8 cellular contexts compared by ENCODE assay signal in genomic region chr17:81635973-81636504, GRCh38. TPM values are rescaled to one million over a fixed set of nuclear protein-coding genes. Genes with fewer than 3 reads are reported as not detected.
DNase-seq lines count a peak whose midpoint lies in the region; ATAC-seq, FAIRE-seq and TF ChIP-seq lines count a peak whose summit lies in the region.

No MANE protein-coding gene starts in this region.

- H4K8ac ChIP-seq in IMR-90 (ENCODE audit: low read depth in 2 of 2, low read length in 2 of 2) (peak overlapping the region in 1 of 2 experiments; percentile 63; a peak in 1 of 4 replicates), mesenchymal stem cell (ENCODE audit: low read length) (no peak overlapping the region)

- peak; percentile 16; the same call in 1 of the 2 replicates for TF ChIP-seq RAD21 in IMR-90 (IDR thresholded peaks at IDR 0.05; ENCODE audit: low read length)

- intact Hi-C loops in IMR-90 (cut with micrococcal nuclease) = no loop called here

- H2BK5ac ChIP-seq in IMR-90 (ENCODE audit: low read depth, low read length, poor library complexity, severe bottlenecking) (peak overlapping the region; percentile 45), mesenchymal stem cell (ENCODE audit: low read depth, low read length, poor library complexity, severe bottlenecking) (no peak overlapping the region)

- TF ChIP-seq POLR2A in IMR-90 (IDR thresholded peaks at IDR 0.05; ENCODE audit: low read depth, low read length) = no peak

- H3K9ac ChIP-seq in IMR-90 (ENCODE audit: low read depth, low read length) (peak overlapping the region; percentile 75), mesenchymal stem cell (ENCODE audit: low read length) (peak overlapping the region; percentile 99)

- peak overlapping the region; percentile 97 for H3K23ac ChIP-seq in IMR-90 (ENCODE audit: low read depth, low read length)
- no peak overlapping the region for H3K23ac ChIP-seq in mesenchymal stem cell (ENCODE audit: low read length in 2 of 2)

- peaks cover 4% of the 10 kb centered on the region for H3K27me3 Mint-ChIP-seq in brain

- H3K4me2 ChIP-seq in IMR-90 (ENCODE audit: low read depth, low read length) (peak overlapping the region; percentile 88), mesenchymal stem cell (ENCODE audit: low read length, poor library complexity, severe bottlenecking) (peak overlapping the region; percentile 82)

- H3K27me3 ChIP-seq in IMR-90 (ENCODE audit: control insufficient read depth, insufficient read depth, low read length) (no peaks in the 10 kb centered on the region), mesenchymal stem cell (ENCODE audit: control insufficient read depth in 1 of 2, insufficient read depth in 1 of 2, low read length in 2 of 2) (no peaks in the 10 kb centered on the region)

- FAIRE-seq in urothelium cell line (lab: Jason Lieb, UNC) = no peak

- peaks cover 10% of the 10 kb centered on the region for H3K9me1 ChIP-seq in IMR-90 (ENCODE audit: insufficient read depth, low read length)

- H3K4me3 ChIP-seq in GM12864 (ENCODE audit: low read depth, low read length) = peak overlapping the region; percentile 89
- H3K4me3 ChIP-seq in IMR-90 (ENCODE audit: insufficient read depth, low read depth, low read length) = peak overlapping the region; percentile 57
- H3K4me3 ChIP-seq in mesenchymal stem cell (ENCODE audit: insufficient read depth in 1 of 2, low read depth in 1 of 2, low read length in 2 of 2) = peak overlapping the region; percentile 75 to 89

- 0 out of 2 replicates have a peak overlapping the region, but pooled peaks have one; percentile 32 for H2BK20ac ChIP-seq in IMR-90 (ENCODE audit: low read depth, low read length)

- peak; percentile 58 for ATAC-seq in IMR-90 (ENCODE audit: low read depth)

- H3K27ac ChIP-seq in IMR-90 (ENCODE audit: insufficient read depth, low read length) (peak overlapping the region; percentile 65), mesenchymal stem cell (ENCODE audit: low read length, poor library complexity, severe bottlenecking) (peak overlapping the region; percentile 92)

- peaks cover 26% of the 10 kb centered on the region for H3K4me1 Mint-ChIP-seq in brain

- no TSS peak for BruUV-seq in IMR-90 (replicated peaks; lab: Mats Ljungman, UMichigan)

- peaks cover 49% of the 10 kb centered on the region for H4K20me1 ChIP-seq in IMR-90 (ENCODE audit: insufficient read depth, low read length)

- POLR2A ChIA-PET in IMR-90 (lab: Charles Lee; ENCODE audit: unreplicated experiment) = interaction anchor here (0.6 kb wide), 1 partner anchor 15 kb away, joined by 3 read pairs; no protein-coding TSS in a partner anchor

- peaks cover 6% of the 10 kb centered on the region for H3K4me1 ChIP-seq in IMR-90 (ENCODE audit: control insufficient read depth, insufficient read depth, low read length)
- H3K4me1 ChIP-seq in mesenchymal stem cell (ENCODE audit: control insufficient read depth, insufficient read depth, low read depth, low read length) = peaks cover 12% of the 10 kb centered on the region

- H3K4me3 Mint-ChIP-seq in brain = peak overlapping the region; percentile 93 to 98 (median 96)

- H4K5ac ChIP-seq in IMR-90 (ENCODE audit: low read depth, low read length) = no peak overlapping the region

- peak overlapping the region; percentile 18; the same call in 1 of the 2 replicates for H4K91ac ChIP-seq in IMR-90 (ENCODE audit: insufficient read depth, low read depth, low read length)
- peak overlapping the region; percentile 1 for H4K91ac ChIP-seq in mesenchymal stem cell (ENCODE audit: low read length)

- H2BK12ac ChIP-seq in mesenchymal stem cell (ENCODE audit: low read length in 2 of 2) = no peak overlapping the region

- H2AFZ ChIP-seq in IMR-90 (replicated peaks; ENCODE audit: low read length, poor library complexity) (peak overlapping the region; percentile 82), mesenchymal stem cell (ENCODE audit: low read depth, low read length) (no peak overlapping the region)

- H2AK9ac ChIP-seq in IMR-90 (replicated peaks; ENCODE audit: low read depth, low read length, poor library complexity) = peak overlapping the region; percentile 95

- dilution Hi-C loops in IMR-90 (cut with HindIII; ENCODE audit: low sequenced_read_pairs, unreplicated experiment) = no loop called here

- CTCF ChIA-PET in IMR-90 (lab: Yijun Ruan, JAX) = no interaction called here

- no peak for DNase-seq in GM12864 (ENCODE audit: low read depth)
- DNase-seq in IMR-90 = peak; percentile 60
- no peak for DNase-seq in mesenchymal stem cell
- DNase-seq in urothelium cell line (ENCODE audit: low spot score) = peak; percentile 55
- DNase-seq in NCI-H1105 (lab: John Stamatoyannopoulos, UW) = no peak
- no peak for DNase-seq in MV-4-11 (lab: John Stamatoyannopoulos, UW)
- DNase-seq in NCI-H1417 (lab: John Stamatoyannopoulos, UW) = no peak

- H2BK120ac ChIP-seq in IMR-90 (ENCODE audit: low read depth, low read length) (no peak overlapping the region), mesenchymal stem cell (ENCODE audit: low read depth, low read length) (no peak overlapping the region)

- H3K4ac ChIP-seq in IMR-90 (ENCODE audit: low read depth, low read length) (peak overlapping the region; percentile 74), mesenchymal stem cell (ENCODE audit: low read depth in 1 of 2, low read length in 2 of 2) (peak overlapping the region in 1 of 2 experiments; percentile 74)

- peak overlapping the region; percentile 62; the same call in 1 of the 2 replicates for H3K56ac ChIP-seq in IMR-90 (ENCODE audit: extremely low read depth, insufficient read depth, low read length)

- no peak for TF ChIP-seq CTCF in GM12864 (IDR thresholded peaks at IDR 0.05; ENCODE audit: low read depth, low read length, missing control alignments)
- no peak for TF ChIP-seq CTCF in IMR-90 (conservative IDR thresholded peaks at IDR 0.05; ENCODE audit: low read depth, low read length)
- no peak for TF ChIP-seq CTCF in brain (conservative IDR thresholded peaks at IDR 0.05)

- peaks cover 0 to 3% (median 0%) of the 10 kb centered on the region in 5 experiments for H3K9me3 Mint-ChIP-seq in brain

- WGBS in IMR-90 (ENCODE audit: extremely low coverage in 2 of 2, insufficient read length in 1 of 2), 2 experiments = 22% methylated on average over 11 of the region's 18 CpGs; no CpG with 5 or more reads in 1 of the 2 experiments
- WGBS in mesenchymal stem cell = 35% methylated on average over 14 of the region's 18 CpGs

- peak overlapping the region; percentile 83 to 97 (median 97) for H3K27ac Mint-ChIP-seq in brain

- H3K79me1 ChIP-seq in IMR-90 (ENCODE audit: low read depth in 1 of 2, low read length in 2 of 2) = peaks cover 0 to 28% of the 10 kb centered on the region in 2 experiments; a peak in 3 of 4 replicates
- no peaks in the 10 kb centered on the region for H3K79me1 ChIP-seq in mesenchymal stem cell (replicated peaks; ENCODE audit: low read length, poor library complexity, severe bottlenecking)

- H3K14ac ChIP-seq in IMR-90 (replicated peaks; ENCODE audit: low read depth, low read length) = peak overlapping the region; percentile 91
- H3K14ac ChIP-seq in mesenchymal stem cell (ENCODE audit: low read length in 2 of 2) = no peak overlapping the region

- H2AK5ac ChIP-seq in IMR-90 (ENCODE audit: low read depth, low read length) (peak overlapping the region; percentile 62), mesenchymal stem cell (ENCODE audit: low read length, severe bottlenecking) (no peak overlapping the region)

- peaks cover 9% of the 10 kb centered on the region for H3K36me3 Mint-ChIP-seq in brain

- H3K9me3 ChIP-seq in IMR-90 (ENCODE audit: control insufficient read depth, insufficient read depth, low read length) = no peaks in the 10 kb centered on the region
- no peaks in the 10 kb centered on the region for H3K9me3 ChIP-seq in mesenchymal stem cell (ENCODE audit: control insufficient read depth, low read length)

- in situ Hi-C loops in IMR-90 (cut with MboI; ENCODE audit: low sequenced_read_pairs) = no loop called here

- H3K36me3 ChIP-seq in IMR-90 (ENCODE audit: control insufficient read depth, insufficient read depth, low read length) = 0 out of 2 replicates have a peak, but pooled peaks cover 2% of the 10 kb centered on the region
- peaks cover 5 to 10% of the 10 kb centered on the region in 2 experiments for H3K36me3 ChIP-seq in mesenchymal stem cell (ENCODE audit: control insufficient read depth in 1 of 2, insufficient read depth in 2 of 2, low read depth in 1 of 2, low read length in 2 of 2)

- H3K18ac ChIP-seq in IMR-90 (ENCODE audit: low read depth, low read length) (no peak overlapping the region), mesenchymal stem cell (ENCODE audit: low read depth in 1 of 2, low read length in 2 of 2) (peak overlapping the region in 1 of 2 experiments; percentile 52)

- no peak overlapping the region for H2BK15ac ChIP-seq in IMR-90 (ENCODE audit: low read depth, low read length)
- no peak overlapping the region for H2BK15ac ChIP-seq in mesenchymal stem cell (ENCODE audit: low read depth, poor library complexity, severe bottlenecking)

RNA-seq across cellular contexts. Expression of gene NPLOC4, which starts 0.9 kb away (rescaled TPM):
- total RNA-seq in IMR-90 (2012; rRNA removed) = 66.1 and 70.4 TPM in 2 replicates
- polyA plus RNA-seq in IMR-90 (2012; rRNA removed) (74.9 and 78.3 TPM in 2 replicates), brain (ENCODE audit: insufficient read depth, low read depth, low replicate concordance) (55.3 TPM)
- 62.7 and 65.1 TPM in 2 replicates for polyA plus RNA-seq in IMR-90 (2012; cell fraction: cytosol; rRNA removed)
- 101 and 121 TPM in 2 replicates for polyA plus RNA-seq in IMR-90 (2012; cell fraction: nucleus; rRNA removed; ENCODE audit: low replicate concordance)
- polyA plus RNA-seq in mesenchymal stem cell (2013, experiment 1 of 2) = 76.1 TPM
- 80.0 TPM for polyA plus RNA-seq in mesenchymal stem cell (2013, experiment 2 of 2)

RNA-seq across cellular contexts. Expression of gene TSPAN10, which starts 1.0 kb away (rescaled TPM):
- 1.1 and 1.4 TPM in 2 replicates for total RNA-seq in IMR-90 (2012; rRNA removed)
- polyA plus RNA-seq in IMR-90 (2012; rRNA removed) (4.5 and 5.3 TPM in 2 replicates), brain (ENCODE audit: insufficient read depth, low read depth, low replicate concordance) (1.5 TPM)
- polyA plus RNA-seq in IMR-90 (2012; cell fraction: cytosol; rRNA removed) = 4.5 and 6.5 TPM in 2 replicates
- 4.2 and 13.3 TPM in 2 replicates for polyA plus RNA-seq in IMR-90 (2012; cell fraction: nucleus; rRNA removed; ENCODE audit: low replicate concordance)
- 2.0 TPM for polyA plus RNA-seq in mesenchymal stem cell (2013, experiment 1 of 2)
- polyA plus RNA-seq in mesenchymal stem cell (2013, experiment 2 of 2) = 1.8 TPM

RNA-seq across cellular contexts. Expression of gene PDE6G, which starts 20.3 kb away (rescaled TPM):
- total RNA-seq in IMR-90 (2012; rRNA removed) = not detected in 2 replicates
- polyA plus RNA-seq in IMR-90 (2012; rRNA removed) (1.3 and 2.7 TPM in 2 replicates), brain (ENCODE audit: insufficient read depth, low read depth, low replicate concordance) (not detected)
- 1.0 and 1.4 TPM in 2 replicates for polyA plus RNA-seq in IMR-90 (2012; cell fraction: cytosol; rRNA removed)
- polyA plus RNA-seq in IMR-90 (2012; cell fraction: nucleus; rRNA removed; ENCODE audit: low replicate concordance) = 0.63 and 0.65 TPM in 2 replicates
- polyA plus RNA-seq in mesenchymal stem cell (2013, experiment 1 of 2) = 0.08 TPM
- polyA plus RNA-seq in mesenchymal stem cell (2013, experiment 2 of 2) = 0.14 TPM

RNA-seq across cellular contexts. Expression of gene OXLD1, which starts 30.4 kb away (rescaled TPM):
- 9.9 and 10.3 TPM in 2 replicates for total RNA-seq in IMR-90 (2012; rRNA removed)
- polyA plus RNA-seq in IMR-90 (2012; rRNA removed) = 22.3 and 26.4 TPM in 2 replicates
- polyA plus RNA-seq in IMR-90 (2012; cell fraction: cytosol; rRNA removed) = 25.7 and 46.6 TPM in 2 replicates
- 52.8 and 86.9 TPM in 2 replicates for polyA plus RNA-seq in IMR-90 (2012; cell fraction: nucleus; rRNA removed; ENCODE audit: low replicate concordance)
- 32.6 TPM for polyA plus RNA-seq in brain (ENCODE audit: insufficient read depth, low read depth, low replicate concordance)
- polyA plus RNA-seq in mesenchymal stem cell (2013, experiment 1 of 2) = 25.4 TPM
- polyA plus RNA-seq in mesenchymal stem cell (2013, experiment 2 of 2) = 26.0 TPM

RNA-seq across cellular contexts. Expression of gene CCDC137, which starts 30.5 kb away (rescaled TPM):
- total RNA-seq in IMR-90 (2012; rRNA removed) = 7.5 and 9.2 TPM in 2 replicates
- polyA plus RNA-seq in IMR-90 (2012; rRNA removed) (18.4 and 23.2 TPM in 2 replicates), brain (ENCODE audit: insufficient read depth, low read depth, low replicate concordance) (19.4 TPM)
- 16.7 and 34.8 TPM in 2 replicates for polyA plus RNA-seq in IMR-90 (2012; cell fraction: cytosol; rRNA removed)
- 12.3 and 18.2 TPM in 2 replicates for polyA plus RNA-seq in IMR-90 (2012; cell fraction: nucleus; rRNA removed; ENCODE audit: low replicate concordance)
- polyA plus RNA-seq in mesenchymal stem cell (2013, experiment 1 of 2) = 19.8 TPM
- 17.9 TPM for polyA plus RNA-seq in mesenchymal stem cell (2013, experiment 2 of 2)

Comparison
In these comparisons a context has a peak if more than half of its experiments do, and no peak if none do; other contexts are left out.
1. DNase-seq: peak in IMR-90 (single experiment) and urothelium cell line (single experiment); none in GM12864 (single experiment), mesenchymal stem cell (single experiment), NCI-H1105 (single experiment), MV-4-11 (single experiment) and NCI-H1417 (0 of 3).
2. Peak in every context shown above with its lines, with median percentiles within 50 percentile points of each other: H3K4me3 ChIP-seq.